In the genomic region with DNA sequence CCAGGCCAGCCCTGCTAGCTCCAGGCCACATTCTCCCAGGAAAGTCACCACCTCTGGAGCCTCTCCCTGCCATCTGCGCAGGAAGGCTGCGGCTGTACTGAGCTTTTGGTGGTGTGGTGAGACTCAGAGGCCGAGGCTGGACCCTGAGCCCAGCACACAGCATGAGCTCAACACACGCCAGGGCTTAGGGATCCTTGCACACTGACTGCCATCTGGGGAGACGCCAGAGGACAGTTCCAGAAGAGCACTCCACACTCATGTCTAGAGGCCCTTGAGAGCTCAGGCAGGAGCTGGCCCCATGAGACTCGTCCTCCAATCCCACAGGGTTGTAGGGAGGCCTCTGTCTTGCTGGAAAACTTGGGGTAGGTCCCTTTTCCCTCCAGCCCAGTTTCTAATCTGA, we compare ENCODE assay signal across 15 cellular contexts. TPM values are rescaled to one million over a fixed set of nuclear protein-coding genes. Genes with fewer than 3 reads are reported as not detected.
DNase-seq lines count a peak whose midpoint lies in the region; ATAC-seq, FAIRE-seq and TF ChIP-seq lines count a peak whose summit lies in the region.
"Had no signal": no experiment of that assay in that cellular context is flagged by ENCODE, and none has a peak within 500 bp of the region (broad histone marks: within the 10 kb centered on the region; RNA-seq: fewer than 3 reads in every experiment).

No MANE protein-coding gene starts in this region.

- DNase-seq in DMS79 (lab: John Stamatoyannopoulos, UW): peak; percentile 34
- DNase-seq in T-helper 17 cell: no peak
- peak; percentile 49 for DNase-seq in kidney
- DNase-seq in NCI-H146 treated with DMSO at 0.1 percent for 48 hours (lab: John Stamatoyannopoulos, UW; ENCODE audit: unreplicated experiment): no peak
- no peak for DNase-seq in Caco-2
- no peak for DNase-seq in naive thymus-derived CD4-positive, alpha-beta T cell
- DNase-seq: NCI-H1105, NCI-H1694 treated with DMSO at 0.1 percent for 48 hours, NCI-H2227 treated with DMSO at 0.1 percent for 48 hours, NCI-H510A treated with DMSO at 0.1 percent for 48 hours had no signal

- peak overlapping the region; percentile 27 for H3K27ac Mint-ChIP-seq in T-helper 17 cell
- H3K27ac Mint-ChIP-seq in Caco-2 (ENCODE audit: unreplicated experiment): no peak overlapping the region
- H3K27ac Mint-ChIP-seq in naive thymus-derived CD4-positive, alpha-beta T cell: no peak overlapping the region

- no peak overlapping the region for H3K4me3 Mint-ChIP-seq in T-helper 17 cell
- H3K4me3 Mint-ChIP-seq in Caco-2 (ENCODE audit: unreplicated experiment): no peak overlapping the region
- no peak overlapping the region for H3K4me3 Mint-ChIP-seq in naive thymus-derived CD4-positive, alpha-beta T cell

- H3K27me3 Mint-ChIP-seq in T-helper 17 cell (no peaks in the 10 kb centered on the region), Caco-2 (ENCODE audit: insufficient read depth, unreplicated experiment) (peaks cover 9% of the 10 kb centered on the region)
- H3K27me3 Mint-ChIP-seq in naive thymus-derived CD4-positive, alpha-beta T cell: peaks cover 0 to 4% (median 0%) of the 10 kb centered on the region in 5 donors

- TF ChIP-seq CTCF in kidney (IDR thresholded peaks at IDR 0.05; ENCODE audit: borderline replicate concordance, extremely low read depth, insufficient read depth) (no peak), Caco-2 (IDR thresholded peaks at IDR 0.05; ENCODE audit: insufficient read depth in 1 of 2, low read depth in 1 of 2, low read length in 1 of 2, severe bottlenecking in 1 of 2, unreplicated experiment in 1 of 2) (no peak)

- no peak for ATAC-seq in T-helper 17 cell
- no peak for ATAC-seq in HG02678 (IDR thresholded peaks at IDR 0.05; ENCODE audit: unreplicated experiment)
- ATAC-seq in naive thymus-derived CD4-positive, alpha-beta T cell: no peak

- BruUV-seq in Caco-2 (replicated peaks; lab: Mats Ljungman, UMichigan): no TSS peak

- peak overlapping the region in 1 of 2 donors; percentile 29 for H3K27ac ChIP-seq in kidney (ENCODE audit: low read depth in 2 of 2, low read length in 2 of 2)
- peak overlapping the region; percentile 76 for H3K27ac ChIP-seq in skeletal muscle tissue (ENCODE audit: low read depth, low read length)
- no peak overlapping the region for H3K27ac ChIP-seq in naive thymus-derived CD4-positive, alpha-beta T cell (ENCODE audit: low read depth, low read length)
- H3K27ac ChIP-seq: A549 had no signal

- no peaks in the 10 kb centered on the region for H3K36me3 Mint-ChIP-seq in T-helper 17 cell (ENCODE audit: low read depth)
- H3K36me3 Mint-ChIP-seq in Caco-2 (ENCODE audit: insufficient read depth, unreplicated experiment): no peaks in the 10 kb centered on the region
- no peaks in the 10 kb centered on the region for H3K36me3 Mint-ChIP-seq in naive thymus-derived CD4-positive, alpha-beta T cell

- H3K4me3 ChIP-seq in kidney (ENCODE audit: low read length in 2 of 2) (no peak overlapping the region), skeletal muscle tissue (ENCODE audit: low read length in 3 of 3) (peak overlapping the region in 1 of 3 donors; percentile 6), Caco-2 (ENCODE audit: low read depth, low read length) (no peak overlapping the region)
- no peak overlapping the region for H3K4me3 ChIP-seq in naive thymus-derived CD4-positive, alpha-beta T cell (ENCODE audit: low read length)
- H3K4me3 ChIP-seq: A549 had no signal

- H3K4me1 Mint-ChIP-seq in T-helper 17 cell (peaks cover 16% of the 10 kb centered on the region), Caco-2 (ENCODE audit: low read depth, unreplicated experiment) (peaks cover 7% of the 10 kb centered on the region)
- peaks cover 0 to 19% (median 10%) of the 10 kb centered on the region in 7 donors for H3K4me1 Mint-ChIP-seq in naive thymus-derived CD4-positive, alpha-beta T cell

- no peak overlapping the region for H3K9ac ChIP-seq in kidney (ENCODE audit: low read length in 2 of 2)
- H3K9ac ChIP-seq in skeletal muscle tissue (ENCODE audit: low read depth in 1 of 3, low read length in 3 of 3): peak overlapping the region; percentile 1 to 70 (median 66)

- H3K36me3 ChIP-seq in kidney (ENCODE audit: control insufficient read depth in 1 of 2, insufficient read depth in 2 of 2, low read length in 2 of 2) (no peaks in the 10 kb centered on the region), skeletal muscle tissue (ENCODE audit: control insufficient read depth in 3 of 3, insufficient read depth in 3 of 3, low read length in 3 of 3) (peaks cover 0 to 8% (median 2%) of the 10 kb centered on the region in 3 donors), Caco-2 (ENCODE audit: control insufficient read depth, insufficient read depth, low read length) (no peaks in the 10 kb centered on the region)
- H3K36me3 ChIP-seq in naive thymus-derived CD4-positive, alpha-beta T cell (ENCODE audit: control insufficient read depth in 2 of 3, insufficient read depth in 3 of 3, low read length in 3 of 3): no peaks in the 10 kb centered on the region

- POLR2A ChIA-PET in Caco-2 (lab: Charles Lee): no interaction called here
- POLR2A ChIA-PET in naive thymus-derived CD4-positive, alpha-beta T cell (lab: Charles Lee): no interaction called here

- H3K9me3 ChIP-seq in T-helper 17 cell (ENCODE audit: control insufficient read depth, low read length, poor library complexity, severe bottlenecking): no peaks in the 10 kb centered on the region
- H3K9me3 ChIP-seq in kidney (ENCODE audit: control insufficient read depth in 1 of 2, low read length in 2 of 2): no peaks in the 10 kb centered on the region
- H3K9me3 ChIP-seq in skeletal muscle tissue (ENCODE audit: control insufficient read depth in 3 of 3, low read length in 3 of 3): no peaks in the 10 kb centered on the region
- H3K9me3 ChIP-seq in Caco-2: no peaks in the 10 kb centered on the region
- H3K9me3 ChIP-seq in naive thymus-derived CD4-positive, alpha-beta T cell (ENCODE audit: control insufficient read depth in 2 of 3, low read length in 3 of 3): no peaks in the 10 kb centered on the region
- H3K9me3 ChIP-seq: A549 had no signal

- H3K4me1 ChIP-seq in kidney (ENCODE audit: control insufficient read depth in 1 of 2, insufficient read depth in 1 of 2, low read depth in 1 of 2, low read length in 2 of 2): peaks cover 0 to 5% of the 10 kb centered on the region in 2 donors
- H3K4me1 ChIP-seq in skeletal muscle tissue (ENCODE audit: control insufficient read depth in 3 of 3, insufficient read depth in 3 of 3, low read length in 3 of 3): peaks cover 97 to 99% (median 98%) of the 10 kb centered on the region in 3 donors
- H3K4me1 ChIP-seq in Caco-2: peaks cover 6% of the 10 kb centered on the region
- H3K4me1 ChIP-seq in naive thymus-derived CD4-positive, alpha-beta T cell (ENCODE audit: control insufficient read depth in 2 of 2, insufficient read depth in 2 of 2, low read length in 2 of 2): peaks cover 0 to 13% of the 10 kb centered on the region in 2 donors

- CTCF ChIA-PET in Caco-2 (lab: Charles Lee): no interaction called here
- CTCF ChIA-PET in naive thymus-derived CD4-positive, alpha-beta T cell (lab: Charles Lee): no interaction called here

- H3K27me3 ChIP-seq in skeletal muscle tissue (ENCODE audit: control insufficient read depth in 3 of 3, insufficient read depth in 3 of 3, low read length in 3 of 3) (no peaks in the 10 kb centered on the region), Caco-2 (replicated peaks; ENCODE audit: control insufficient read depth, insufficient read depth, low read length) (no peaks in the 10 kb centered on the region)
- no peaks in the 10 kb centered on the region for H3K27me3 ChIP-seq in naive thymus-derived CD4-positive, alpha-beta T cell (ENCODE audit: control insufficient read depth in 2 of 2, insufficient read depth in 2 of 2, low read length in 2 of 2)

- intact Hi-C loops in kidney (cut with DNase I): no loop called here
- intact Hi-C loops in Caco-2 (cut with micrococcal nuclease; ENCODE audit: unreplicated experiment): no loop called here
- intact Hi-C loops in naive thymus-derived CD4-positive, alpha-beta T cell (cut with micrococcal nuclease): no loop called here

- peaks cover 8% of the 10 kb centered on the region for H3K9me3 Mint-ChIP-seq in Caco-2 (ENCODE audit: unreplicated experiment)
- H3K9me3 Mint-ChIP-seq in naive thymus-derived CD4-positive, alpha-beta T cell: peaks cover 0 to 5% (median 0%) of the 10 kb centered on the region in 11 donors
- H3K9me3 Mint-ChIP-seq: CD8-positive, alpha-beta memory T cell had no signal

- no peak for FAIRE-seq in kidney (lab: Jason Lieb, UNC)
- FAIRE-seq: A549, HepG2 had no signal

RNA-seq across cellular contexts. Expression of a gene that starts 40.6 kb away (rescaled TPM):
- 1 to 10 TPM; 4.1 to 4.3 TPM for total RNA-seq in T-helper 17 cell
- total RNA-seq in kidney: 23.3 TPM
- 9.5 TPM for polyA plus RNA-seq in kidney (ENCODE audit: insufficient read depth, low read depth, low replicate concordance)
- total RNA-seq in skeletal muscle tissue: 7.3 TPM
- 0.23 TPM in 1 of 2 replicates, not detected in the other for total RNA-seq in Caco-2 (2022)
- 1 to 10 TPM in 4 of 5 experiments, under 1 TPM in 1; 0.22 to 4.9 (median 3.1) TPM for total RNA-seq in naive thymus-derived CD4-positive, alpha-beta T cell
- 1 to 10 TPM in 1 of 2 donors, under 1 TPM in 1; 0.99 to 5.8 TPM for polyA plus RNA-seq in naive thymus-derived CD4-positive, alpha-beta T cell

Comparison
In these comparisons a context has a peak if more than half of its experiments do, and no peak if none do; other contexts are left out.
1. DNase-seq: peak in DMS79 (single experiment) and kidney (single experiment); none in T-helper 17 cell (0 of 3), NCI-H146 treated with DMSO at 0.1 percent for 48 hours (single experiment), Caco-2 (0 of 2) and naive thymus-derived CD4-positive, alpha-beta T cell (0 of 9).
2. H3K9ac ChIP-seq: peak in skeletal muscle tissue (3 of 3); none in kidney (0 of 2).